ENCODE assay signal across 16 cellular contexts in genomic region chr17:65109990-65110680, GRCh38.
"Had no signal": no experiment of that assay in that cellular context is flagged by ENCODE, and none has a peak within 500 bp of the region (broad histone marks: within the 10 kb centered on the region; RNA-seq: fewer than 3 reads in every experiment).

No MANE protein-coding gene starts in this region.

- DNase-seq: activated CD4-positive, alpha-beta T cell treated with anti-CD3 and anti-CD28 coated beads, Interleukin-2, amount 50 U/mL, for 1 hour; activated naive CD4-positive, alpha-beta T cell treated with Interleukin-2 at 50 U/mL for 16 hours; activated naive CD8-positive, alpha-beta T cell treated with anti-CD3 and anti-CD28 coated beads, Interleukin-2, amount 50 U/mL, for 24 hours; foreskin melanocyte; head of caudate nucleus; immature natural killer cell; left colon; lower lobe of right lung; midbrain; ovary; right lobe of liver; stimulated activated CD4-positive, alpha-beta T cell treated with anti-CD3 and anti-CD28 coated beads, Interleukin-1b, Interleukin-23, amount 100 ng/mL, for 48 hours had no signal

- H3K4me1 ChIP-seq: neural progenitor cell had no signal

- H3K4me3 ChIP-seq: ascending aorta, esophagus muscularis mucosa, lower lobe of right lung, neural progenitor cell, ovary, right lobe of liver had no signal

- H3K9ac ChIP-seq: neural progenitor cell had no signal

- H3K27me3 ChIP-seq: ascending aorta, esophagus muscularis mucosa, neural progenitor cell, ovary, right lobe of liver had no signal

- H3K27ac ChIP-seq: ascending aorta, esophagus muscularis mucosa, lower lobe of right lung, neural progenitor cell, ovary, right lobe of liver had no signal

- H3K9me3 ChIP-seq: ascending aorta, esophagus muscularis mucosa, lower lobe of right lung, ovary, right lobe of liver had no signal

- ATAC-seq: activated naive CD8-positive, alpha-beta T cell treated with anti-CD3 and anti-CD28 coated beads, Interleukin-2, amount 50 U/mL, for 24 hours; left colon; lower lobe of right lung; right lobe of liver had no signal

- H3K27ac Mint-ChIP-seq: activated naive CD8-positive, alpha-beta T cell treated with anti-CD3 and anti-CD28 coated beads, Interleukin-2, amount 50 U/mL, for 24 hours; immature natural killer cell; neural progenitor cell; T-helper 2 cell treated with Interferon-gamma antibody and Interleukin-4, amounts not matched to agents 5 μg/mL and 100 μg/mL, for 36 hours had no signal

- H3K36me3 ChIP-seq: ascending aorta, lower lobe of right lung, neural progenitor cell, ovary, right lobe of liver had no signal

- H3K9me3 Mint-ChIP-seq: immature natural killer cell; T-helper 2 cell treated with Interferon-gamma antibody and Interleukin-4, amounts not matched to agents 5 μg/mL and 100 μg/mL, for 36 hours had no signal

- H3K36me3 Mint-ChIP-seq: neural progenitor cell had no signal

- H3K4me2 ChIP-seq: neural progenitor cell had no signal

- H2AFZ ChIP-seq: neural progenitor cell had no signal
